8 cellular contexts compared by ENCODE assay signal in the genomic region with DNA sequence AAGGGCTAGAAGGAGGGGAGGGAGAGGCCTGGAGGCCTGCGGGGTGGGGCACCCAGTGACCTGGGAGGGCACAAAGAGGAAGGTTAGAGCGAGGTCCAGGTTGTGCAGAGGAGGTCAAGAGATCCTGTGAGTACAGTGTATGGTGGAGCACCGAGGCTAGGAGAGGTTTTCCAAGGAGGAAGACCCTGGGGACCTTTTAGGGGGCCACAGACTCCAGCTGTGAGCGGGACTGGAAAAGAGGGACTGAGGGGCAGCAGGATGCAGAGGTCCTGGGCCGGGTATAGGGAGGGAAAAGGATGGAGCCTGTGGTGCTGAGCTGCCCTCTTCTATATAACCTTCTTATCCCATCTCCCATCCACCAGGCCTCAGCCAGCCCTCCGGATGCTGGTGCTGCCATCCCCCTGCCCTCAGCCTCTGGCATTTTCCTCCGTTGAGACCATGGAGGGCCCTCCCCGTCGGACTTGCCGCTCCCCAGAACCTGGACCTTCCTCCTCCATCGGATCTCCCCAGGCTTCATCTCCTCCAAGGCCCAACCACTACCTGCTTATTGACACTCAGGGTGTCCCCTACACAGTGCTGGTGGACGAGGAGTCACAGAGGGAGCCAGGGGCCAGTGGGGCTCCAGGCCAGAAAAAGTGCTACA. TPM values are rescaled to one million over a fixed set of nuclear protein-coding genes. Genes with fewer than 3 reads are reported as not detected.
DNase-seq lines count a peak whose midpoint lies in the region; ATAC-seq and TF ChIP-seq lines count a peak whose summit lies in the region.

No MANE protein-coding gene starts in this region.

- H3K9me2 ChIP-seq in PC-3 (replicated peaks; ENCODE audit: low read length), result no peaks in the 10 kb centered on the region

- H4K20me1 ChIP-seq in PC-3 (ENCODE audit: low read length), result 0 out of 2 replicates have a peak, but pooled peaks cover 4% of the 10 kb centered on the region

- peak overlapping the region; percentile 52 to 83 for H3K4me3 ChIP-seq in CD4-positive, alpha-beta memory T cell (ENCODE audit: low read length in 2 of 2)
- H3K4me3 ChIP-seq in PC-3 (ENCODE audit: low read length) (peak overlapping the region; percentile 96), epithelial cell of esophagus (ENCODE audit: low read length) (peak overlapping the region; percentile 80), neuronal stem cell (ENCODE audit: low read length in 2 of 2) (peak overlapping the region; percentile 84 to 94)

- ATAC-seq in PC-3 (no peak), HG03175 (IDR thresholded peaks at IDR 0.05; ENCODE audit: unreplicated experiment) (no peak), HG03571 (IDR thresholded peaks at IDR 0.05; ENCODE audit: unreplicated experiment) (no peak)

- peak overlapping the region; percentile 83 to 96 (median 92) for H3K4me3 Mint-ChIP-seq in CD4-positive, alpha-beta memory T cell

- no peak overlapping the region for H4K91ac ChIP-seq in neuronal stem cell (ENCODE audit: low read depth, low read length, poor library complexity)

- H2BK120ac ChIP-seq in neuronal stem cell (ENCODE audit: low read depth, low read length), result no peak overlapping the region

- peak overlapping the region; percentile 95 for H2AK5ac ChIP-seq in neuronal stem cell (ENCODE audit: low read depth, low read length)

- H3K36me3 Mint-ChIP-seq in CD4-positive, alpha-beta memory T cell, result peaks cover 4 to 13% of the 10 kb centered on the region in 2 donors

- peak overlapping the region; percentile 73 to 93 (median 89) for H3K27ac Mint-ChIP-seq in CD4-positive, alpha-beta memory T cell

- peak overlapping the region; percentile 84 for H2BK5ac ChIP-seq in neuronal stem cell (ENCODE audit: low read length)

- H3K4ac ChIP-seq in neuronal stem cell (ENCODE audit: low read length), result no peak overlapping the region

- H3K14ac ChIP-seq in neuronal stem cell (ENCODE audit: low read length), result no peak overlapping the region

- peaks cover 38% of the 10 kb centered on the region for H3K79me1 ChIP-seq in neuronal stem cell (ENCODE audit: low read depth, low read length)

- POLR2A ChIA-PET in CD4-positive, alpha-beta memory T cell (lab: Charles Lee; ENCODE audit: partially characterized antibody), result interaction anchor here (3.7 to 4.0 kb wide), 2 partner anchors 11 kb away, joined by 51 to 84 read pairs; a partner anchor contains a TSS
- POLR2A ChIA-PET in PC-3 (lab: Charles Lee; ENCODE audit: unreplicated experiment), result no interaction called here

- H3K4me1 ChIP-seq in CD4-positive, alpha-beta memory T cell (ENCODE audit: insufficient read depth, low read length), result peaks cover 54% of the 10 kb centered on the region
- H3K4me1 ChIP-seq in PC-3 (ENCODE audit: insufficient read depth, low read length), result peaks cover 47% of the 10 kb centered on the region
- H3K4me1 ChIP-seq in neuronal stem cell (ENCODE audit: control insufficient read depth in 2 of 2, insufficient read depth in 1 of 2, low read depth in 1 of 2, low read length in 2 of 2), result peaks cover 26 to 33% of the 10 kb centered on the region in 2 donors

- peaks cover 0 to 1% (median 0%) of the 10 kb centered on the region in 8 donors for H3K9me3 Mint-ChIP-seq in CD4-positive, alpha-beta memory T cell

- no peaks in the 10 kb centered on the region for H3K27me3 Mint-ChIP-seq in CD4-positive, alpha-beta memory T cell

- H4K8ac ChIP-seq in neuronal stem cell (ENCODE audit: low read depth, low read length), result no peak overlapping the region

- peak in 1 of 5 donors; percentile 30 for DNase-seq in CD4-positive, alpha-beta memory T cell
- DNase-seq in PC-3 (no peak), epithelial cell of esophagus (ENCODE audit: low read depth) (no peak), neuronal stem cell (ENCODE audit: low spot score) (no peak), T-helper 9 cell (no peak), GM10266 (ENCODE audit: extremely low spot score) (no peak)

- no peak overlapping the region for H2BK15ac ChIP-seq in neuronal stem cell (ENCODE audit: low read length)

- H2BK12ac ChIP-seq in neuronal stem cell (ENCODE audit: low read length), result no peak overlapping the region

- H3K9ac ChIP-seq in PC-3 (ENCODE audit: low read length), result peak overlapping the region; percentile 95
- H3K9ac ChIP-seq in neuronal stem cell (ENCODE audit: low read depth, low read length, poor library complexity), result peak overlapping the region; percentile 86

- H3K27ac ChIP-seq in CD4-positive, alpha-beta memory T cell (ENCODE audit: low read depth, low read length), result peak overlapping the region; percentile 69
- peak overlapping the region; percentile 53; the same call in 1 of the 2 replicates for H3K27ac ChIP-seq in PC-3 (ENCODE audit: low read length)
- H3K27ac ChIP-seq in neuronal stem cell (replicated peaks; ENCODE audit: low read length), result no peak overlapping the region

- peaks cover 26 to 56% (median 41%) of the 10 kb centered on the region in 4 donors for H3K4me1 Mint-ChIP-seq in CD4-positive, alpha-beta memory T cell

- H3K36me3 ChIP-seq in CD4-positive, alpha-beta memory T cell (ENCODE audit: insufficient read depth, low read length), result peaks cover 7% of the 10 kb centered on the region
- peaks cover 14% of the 10 kb centered on the region for H3K36me3 ChIP-seq in PC-3 (ENCODE audit: low read depth, low read length)
- peaks cover 18 to 20% of the 10 kb centered on the region in 2 donors for H3K36me3 ChIP-seq in neuronal stem cell (replicated peaks in 1 of 2; ENCODE audit: control insufficient read depth in 2 of 2, insufficient read depth in 2 of 2, low read length in 2 of 2)

- H3K27me3 ChIP-seq in CD4-positive, alpha-beta memory T cell (ENCODE audit: insufficient read depth, low read length), result no peaks in the 10 kb centered on the region
- no peaks in the 10 kb centered on the region for H3K27me3 ChIP-seq in PC-3 (ENCODE audit: low read length)
- H3K27me3 ChIP-seq in neuronal stem cell (ENCODE audit: control insufficient read depth in 3 of 3, insufficient read depth in 3 of 3, low read depth in 1 of 3, low read length in 3 of 3), result no peaks in the 10 kb centered on the region

- no CpG with 5 or more reads among the region's 12 CpGs for WGBS in neuronal stem cell (ENCODE audit: extremely low coverage in 2 of 2, insufficient read length in 2 of 2, insufficient replicate concordance in 1 of 2), 2 donors

- H3K79me2 ChIP-seq in PC-3 (ENCODE audit: low read length), result peaks cover 64% of the 10 kb centered on the region

- H2AFZ ChIP-seq in PC-3 (ENCODE audit: low read length), result no peak overlapping the region
- peak overlapping the region; percentile 64 for H2AFZ ChIP-seq in neuronal stem cell (ENCODE audit: low read length)

- no peak overlapping the region for H3K18ac ChIP-seq in neuronal stem cell (ENCODE audit: low read length)

- H3F3A ChIP-seq in PC-3 (ENCODE audit: low read length, unreplicated experiment), result peaks cover 7% of the 10 kb centered on the region

- no peaks in the 10 kb centered on the region for H3K9me3 ChIP-seq in CD4-positive, alpha-beta memory T cell (ENCODE audit: control insufficient read depth in 1 of 2, low read length in 2 of 2)
- no peaks in the 10 kb centered on the region for H3K9me3 ChIP-seq in PC-3 (ENCODE audit: low read length)
- H3K9me3 ChIP-seq in neuronal stem cell (replicated peaks in 1 of 2; ENCODE audit: control insufficient read depth in 2 of 2, insufficient read depth in 1 of 2, low read depth in 1 of 2, low read length in 2 of 2), result no peaks in the 10 kb centered on the region

- intact Hi-C loops in CD4-positive, alpha-beta memory T cell (cut with micrococcal nuclease), result loop anchor here (5.0 kb wide), 3 partner anchors 37 to 527 kb away; a partner anchor contains a TSS
- intact Hi-C loops in PC-3 (cut with micrococcal nuclease), result no loop called here

- peak overlapping the region; percentile 85 for H3K4me2 ChIP-seq in PC-3 (ENCODE audit: low read length)
- peak overlapping the region; percentile 89 for H3K4me2 ChIP-seq in neuronal stem cell (ENCODE audit: insufficient read depth, low read length, poor library complexity, severe bottlenecking)

- peak overlapping the region; percentile 17 for H3K23ac ChIP-seq in neuronal stem cell (ENCODE audit: low read depth, low read length, poor library complexity)

- BruUV-seq in PC-3 (replicated peaks; lab: Mats Ljungman, UMichigan), result no TSS peak

- CTCF ChIA-PET in CD4-positive, alpha-beta memory T cell (lab: Charles Lee; ENCODE audit: partially characterized antibody), result interaction anchor here (4.1 kb wide), 1 partner anchor 12 kb away, joined by 36 read pairs; no protein-coding TSS in a partner anchor
- CTCF ChIA-PET in PC-3 (lab: Charles Lee), result interaction anchor here (0.5 kb wide), 1 partner anchor 10 kb away, joined by 3 read pairs; no protein-coding TSS in a partner anchor

- TF ChIP-seq CTCF in PC-3 (conservative IDR thresholded peaks at IDR 0.05; ENCODE audit: low read depth, low read length) (no peak), epithelial cell of esophagus (IDR thresholded peaks at IDR 0.05; ENCODE audit: insufficient read depth, low read depth, low read length, missing control alignments) (no peak), GM10266 (IDR thresholded peaks at IDR 0.05; ENCODE audit: control insufficient read depth, insufficient read depth, low read depth, missing control alignments) (no peak)

RNA-seq across cellular contexts. Expression of a gene that starts 0.9 kb away (rescaled TPM):
- 10 to 100 TPM; 21.2 to 23.4 TPM for total RNA-seq in CD4-positive, alpha-beta memory T cell
- polyA plus RNA-seq in CD4-positive, alpha-beta memory T cell, result 10 to 100 TPM; 22.5 to 28.5 TPM
- 25.6 and 37.5 TPM in 2 replicates for total RNA-seq in PC-3 (2014; rRNA removed)
- polyA plus RNA-seq in neuronal stem cell (2013, experiment 1 of 2), result 37.9 TPM
- polyA plus RNA-seq in neuronal stem cell (2013, experiment 2 of 2), result 37.2 TPM

RNA-seq across cellular contexts. Expression of a gene that starts 3.5 kb away (rescaled TPM):
- total RNA-seq in CD4-positive, alpha-beta memory T cell, result 100 to 1,000 TPM in 1 of 2 experiments, 10 to 100 TPM in 1; 92.7 to 105 TPM
- polyA plus RNA-seq in CD4-positive, alpha-beta memory T cell, result 10 to 100 TPM in 1 of 2 donors, 1 to 10 TPM in 1; 7.2 to 17.8 TPM
- total RNA-seq in PC-3 (2014; rRNA removed), result 15.2 and 23.9 TPM in 2 replicates
- polyA plus RNA-seq in neuronal stem cell (2013, experiment 1 of 2), result 42.3 TPM
- polyA plus RNA-seq in neuronal stem cell (2013, experiment 2 of 2), result 43.4 TPM

RNA-seq across cellular contexts. Expression of a gene that starts 3.7 kb away (rescaled TPM):
- 1 to 10 TPM; 1.2 to 1.5 TPM for total RNA-seq in CD4-positive, alpha-beta memory T cell
- under 1 TPM; 0.47 to 0.69 TPM for polyA plus RNA-seq in CD4-positive, alpha-beta memory T cell
- 36.0 and 41.4 TPM in 2 replicates for total RNA-seq in PC-3 (2014; rRNA removed)
- polyA plus RNA-seq in neuronal stem cell (2013, experiment 1 of 2), result 19.8 TPM
- 19.8 TPM for polyA plus RNA-seq in neuronal stem cell (2013, experiment 2 of 2)

RNA-seq across cellular contexts. Expression of a gene that starts 10.5 kb away (rescaled TPM):
- 100 to 1,000 TPM; 256 to 259 TPM for total RNA-seq in CD4-positive, alpha-beta memory T cell
- 10 to 100 TPM in 1 of 2 donors, 1 to 10 TPM in 1; 1.3 to 14.3 TPM for polyA plus RNA-seq in CD4-positive, alpha-beta memory T cell
- 343 and 360 TPM in 2 replicates for total RNA-seq in PC-3 (2014; rRNA removed)
- 155 TPM for polyA plus RNA-seq in neuronal stem cell (2013, experiment 1 of 2)
- polyA plus RNA-seq in neuronal stem cell (2013, experiment 2 of 2), result 147 TPM

RNA-seq across cellular contexts. Expression of a gene that starts 19.9 kb away (rescaled TPM):
- total RNA-seq in CD4-positive, alpha-beta memory T cell, result 1 to 10 TPM; 7.4 TPM
- polyA plus RNA-seq in CD4-positive, alpha-beta memory T cell, result 1 to 10 TPM; 1.7 to 2.1 TPM
- 9.0 and 18.0 TPM in 2 replicates for total RNA-seq in PC-3 (2014; rRNA removed)
- 6.9 TPM for polyA plus RNA-seq in neuronal stem cell (2013, experiment 1 of 2)
- polyA plus RNA-seq in neuronal stem cell (2013, experiment 2 of 2), result 6.6 TPM

Comparison
In these comparisons a context has a peak if more than half of its experiments do, and no peak if none do; other contexts are left out.
1. RNA of a gene that starts 3.7 kb away (total RNA-seq): 36.0 to 41.4 TPM in PC-3; 1.2 to 1.5 TPM in CD4-positive, alpha-beta memory T cell; every median in the first group is over 10 times any median in the second.
2. Peak in every context shown above with its lines, with median percentiles within 50 percentile points of each other: H3K4me3 ChIP-seq.